8 cellular contexts compared by ENCODE assay signal in the genomic region with DNA sequence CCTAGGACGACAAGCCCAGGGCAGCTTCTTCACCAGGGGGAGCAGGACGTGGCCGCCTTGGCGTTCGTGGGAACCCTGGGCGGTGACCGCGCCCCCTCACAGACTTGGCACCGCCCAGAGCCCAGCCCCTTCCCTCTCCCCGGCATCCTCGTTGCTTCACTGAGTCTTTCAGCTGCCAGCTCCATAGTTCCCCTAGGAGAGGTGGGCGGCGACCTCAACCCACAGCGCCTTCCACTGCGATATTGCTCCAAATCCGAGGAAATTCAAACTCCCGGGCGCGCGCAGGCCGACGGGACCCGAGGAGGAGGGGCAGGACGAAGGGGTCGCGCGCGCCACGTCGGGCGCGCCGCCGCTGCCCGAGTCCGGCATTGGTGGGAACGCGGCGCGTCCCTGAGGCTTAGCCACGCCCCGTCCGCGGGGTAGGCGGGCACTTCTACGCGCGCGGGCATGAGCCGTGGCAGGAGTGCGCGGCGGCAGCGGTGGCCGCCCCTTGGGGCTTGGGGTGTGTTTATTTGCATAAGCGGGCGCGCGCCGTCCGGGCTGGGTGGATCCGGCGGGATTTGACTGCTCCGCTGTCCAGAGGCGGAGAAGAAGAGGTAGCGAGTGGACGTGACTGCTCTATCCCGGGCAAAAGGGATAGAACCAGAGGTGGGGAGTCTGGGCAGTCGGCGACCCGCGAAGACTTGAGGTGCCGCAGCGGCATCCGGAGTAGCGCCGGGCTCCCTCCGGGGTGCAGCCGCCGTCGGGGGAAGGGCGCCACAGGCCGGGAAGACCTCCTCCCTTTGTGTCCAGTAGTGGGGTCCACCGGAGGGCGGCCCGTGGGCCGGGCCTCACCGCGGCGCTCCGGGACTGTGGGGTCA. TPM values are rescaled to one million over a fixed set of nuclear protein-coding genes. Genes with fewer than 3 reads are reported as not detected.
DNase-seq lines count a peak whose midpoint lies in the region; ATAC-seq, FAIRE-seq and TF ChIP-seq lines count a peak whose summit lies in the region.

A gene with protein sequence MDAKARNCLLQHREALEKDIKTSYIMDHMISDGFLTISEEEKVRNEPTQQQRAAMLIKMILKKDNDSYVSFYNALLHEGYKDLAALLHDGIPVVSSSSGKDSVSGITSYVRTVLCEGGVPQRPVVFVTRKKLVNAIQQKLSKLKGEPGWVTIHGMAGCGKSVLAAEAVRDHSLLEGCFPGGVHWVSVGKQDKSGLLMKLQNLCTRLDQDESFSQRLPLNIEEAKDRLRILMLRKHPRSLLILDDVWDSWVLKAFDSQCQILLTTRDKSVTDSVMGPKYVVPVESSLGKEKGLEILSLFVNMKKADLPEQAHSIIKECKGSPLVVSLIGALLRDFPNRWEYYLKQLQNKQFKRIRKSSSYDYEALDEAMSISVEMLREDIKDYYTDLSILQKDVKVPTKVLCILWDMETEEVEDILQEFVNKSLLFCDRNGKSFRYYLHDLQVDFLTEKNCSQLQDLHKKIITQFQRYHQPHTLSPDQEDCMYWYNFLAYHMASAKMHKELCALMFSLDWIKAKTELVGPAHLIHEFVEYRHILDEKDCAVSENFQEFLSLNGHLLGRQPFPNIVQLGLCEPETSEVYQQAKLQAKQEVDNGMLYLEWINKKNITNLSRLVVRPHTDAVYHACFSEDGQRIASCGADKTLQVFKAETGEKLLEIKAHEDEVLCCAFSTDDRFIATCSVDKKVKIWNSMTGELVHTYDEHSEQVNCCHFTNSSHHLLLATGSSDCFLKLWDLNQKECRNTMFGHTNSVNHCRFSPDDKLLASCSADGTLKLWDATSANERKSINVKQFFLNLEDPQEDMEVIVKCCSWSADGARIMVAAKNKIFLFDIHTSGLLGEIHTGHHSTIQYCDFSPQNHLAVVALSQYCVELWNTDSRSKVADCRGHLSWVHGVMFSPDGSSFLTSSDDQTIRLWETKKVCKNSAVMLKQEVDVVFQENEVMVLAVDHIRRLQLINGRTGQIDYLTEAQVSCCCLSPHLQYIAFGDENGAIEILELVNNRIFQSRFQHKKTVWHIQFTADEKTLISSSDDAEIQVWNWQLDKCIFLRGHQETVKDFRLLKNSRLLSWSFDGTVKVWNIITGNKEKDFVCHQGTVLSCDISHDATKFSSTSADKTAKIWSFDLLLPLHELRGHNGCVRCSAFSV (N-terminal part only) (plus strand): TSS at position 579 of the 860 bp plus-strand sequence. CDS start 3,070 bp downstream, outside the sequence.
A gene with protein sequence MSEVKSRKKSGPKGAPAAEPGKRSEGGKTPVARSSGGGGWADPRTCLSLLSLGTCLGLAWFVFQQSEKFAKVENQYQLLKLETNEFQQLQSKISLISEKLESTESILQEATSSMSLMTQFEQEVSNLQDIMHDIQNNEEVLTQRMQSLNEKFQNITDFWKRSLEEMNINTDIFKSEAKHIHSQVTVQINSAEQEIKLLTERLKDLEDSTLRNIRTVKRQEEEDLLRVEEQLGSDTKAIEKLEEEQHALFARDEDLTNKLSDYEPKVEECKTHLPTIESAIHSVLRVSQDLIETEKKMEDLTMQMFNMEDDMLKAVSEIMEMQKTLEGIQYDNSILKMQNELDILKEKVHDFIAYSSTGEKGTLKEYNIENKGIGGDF (minus strand): TSS at position 77 of the 860 bp plus-strand sequence. CDS start 87 bp downstream, outside the sequence.

- H3K27ac ChIP-seq in pancreas: peak within 1 kb of the TSS; percentile 62 to 92 (median 78)
- peak within 1 kb of the TSS; percentile 50 to 80 (median 79) for H3K27ac ChIP-seq in thyroid gland

- no peaks in the 10 kb centered on the region for H3K9me3 ChIP-seq in pancreas
- H3K9me3 ChIP-seq in thyroid gland: no peaks in the 10 kb centered on the region

- ATAC-seq in HG02798 (IDR thresholded peaks at IDR 0.05; ENCODE audit: poor library complexity, unreplicated experiment) (peak; percentile 90), Right ventricle myocardium superior (ENCODE audit: poor library complexity) (peak; percentile 99), pancreas (peak; percentile 94 to 99 (median 98))

- H3K4me1 ChIP-seq in pancreas (peaks cover 4 to 17% (median 7%) of the 10 kb centered on the region in 3 donors), thyroid gland (peaks cover 9 to 14% of the 10 kb centered on the region in 2 donors)

- peak; percentile 85 for DNase-seq in GM12891 (ENCODE audit: insufficient read length, low spot score)
- peak; percentile 68 for DNase-seq in NCI-H1417 treated with DMSO at 0.1 percent for 48 hours (lab: John Stamatoyannopoulos, UW)
- DNase-seq in SW 1271 (lab: John Stamatoyannopoulos, UW): peak; percentile 97 to 98
- DNase-seq in activated naive CD8-positive, alpha-beta T cell treated with anti-CD3 and anti-CD28 coated beads, Interleukin-2, amount 50 U/mL, for 16 hours (ENCODE audit: low read depth, low spot score): peak; percentile 90
- DNase-seq in Right ventricle myocardium superior: peak; percentile 99
- peak; percentile 96 to 99 (median 97) for DNase-seq in pancreas
- DNase-seq in thyroid gland: peak; percentile 98 to 99

- H3K36me3 ChIP-seq in pancreas (peaks cover 0 to 4% (median 0%) of the 10 kb centered on the region in 3 donors), thyroid gland (no peaks in the 10 kb centered on the region)

- TF ChIP-seq POLR2A in GM12891 (IDR thresholded peaks at IDR 0.05; ENCODE audit: low read depth, low read length) (peak; percentile 80), thyroid gland (IDR thresholded peaks at IDR 0.05) (peak in 1 of 2 donors; percentile 88)

- H3K4me3 ChIP-seq in pancreas: peak within 1 kb of the TSS; percentile 78 to 97 (median 89)
- H3K4me3 ChIP-seq in thyroid gland (replicated peaks in 1 of 3): peak within 1 kb of the TSS; percentile 81 to 96 (median 94)

- WGBS in pancreas, 2 donors: 0% methylated on average over 70 to 91 of the region's 91 CpGs
- 0 to 1% methylated on average over 16 to 25 of the region's 91 CpGs for WGBS in thyroid gland, 2 donors

- FAIRE-seq in GM12891 (lab: Jason Lieb, UNC): peak; percentile 100
- no peak for FAIRE-seq in pancreas (lab: Jason Lieb, UNC)

- TF ChIP-seq CTCF in pancreas (IDR thresholded peaks at IDR 0.05) (no peak), thyroid gland (IDR thresholded peaks at IDR 0.05) (no peak)

- H3K27me3 ChIP-seq in pancreas (no peaks in the 10 kb centered on the region), thyroid gland (no peaks in the 10 kb centered on the region)

- intact Hi-C loops in Right ventricle myocardium superior (cut with DNase I): loop anchor here (10.0 kb wide), 1 partner anchor 50 kb away; a partner anchor contains a TSS
- intact Hi-C loops in pancreas (cut with DNase I): no loop called here
- intact Hi-C loops in thyroid gland (cut with DNase I): loop anchor here (5.0 kb wide), 1 partner anchor 53 kb away; a partner anchor contains a TSS

TF ChIP-seq in GM12891, 5 proteins besides CTCF, POLR2A, EP300 and RAD21:
- TF ChIP-seq TAF1 (IDR thresholded peaks at IDR 0.05; ENCODE audit: low read depth, low read length): peak; percentile 52; the same call in 1 of the 2 replicates
- no peak for TF ChIP-seq PAX5 (IDR thresholded peaks at IDR 0.05; ENCODE audit: insufficient read depth, low read length, severe bottlenecking)
- TF ChIP-seq POLR2AphosphoS5 (IDR thresholded peaks at IDR 0.05; ENCODE audit: low read depth, low read length): peak; percentile 80
- no peak for TF ChIP-seq SPI1 (IDR thresholded peaks at IDR 0.05; ENCODE audit: low read depth, low read length)
- TF ChIP-seq POU2F2 (IDR thresholded peaks at IDR 0.05; ENCODE audit: low read depth, low read length): peak; percentile 97

RNA-seq across cellular contexts. Expression of the first gene that starts in this region (rescaled TPM):
- 4.4 TPM for polyA plus RNA-seq in GM12891 (2012; ENCODE audit: low read depth, missing spikeins)
- 4.1 TPM for total RNA-seq in Right ventricle myocardium superior
- 10 to 100 TPM in 1 of 6 donors, 1 to 10 TPM in 5; 2.7 to 14.0 (median 5.7) TPM for total RNA-seq in pancreas
- polyA plus RNA-seq in pancreas: 1 to 10 TPM; 3.5 to 6.6 TPM
- total RNA-seq in thyroid gland: 10 to 100 TPM; 11.7 to 17.2 (median 14.2) TPM

RNA-seq across cellular contexts. Expression of the second gene that starts in this region (rescaled TPM):
- polyA plus RNA-seq in GM12891 (2012; ENCODE audit: low read depth, missing spikeins): 15.1 TPM
- total RNA-seq in Right ventricle myocardium superior (3.3 TPM), pancreas (1 to 10 TPM; 1.4 to 8.0 (median 3.6) TPM), thyroid gland (10 to 100 TPM; 16.8 to 26.2 (median 19.0) TPM)
- polyA plus RNA-seq in pancreas: 1 to 10 TPM; 3.8 to 4.6 TPM

Comparison
In these comparisons a context has a peak if more than half of its experiments do, and no peak if none do; other contexts are left out.
1. Peak in every context shown above with its lines: DNase-seq, ATAC-seq, H3K4me3 ChIP-seq and H3K27ac ChIP-seq.
2. intact Hi-C loops: an anchor here in Right ventricle myocardium superior (10.0 kb wide) and thyroid gland (5.0 kb wide); none called in pancreas.